In genomic region chr3:195909645-195910498, GRCh38 we compare ENCODE assay signal across 8 cellular contexts. TPM values are rescaled to one million over a fixed set of nuclear protein-coding genes. Genes with fewer than 3 reads are reported as not detected.
DNase-seq lines count a peak whose midpoint lies in the region; ATAC-seq, FAIRE-seq and TF ChIP-seq lines count a peak whose summit lies in the region.

No MANE protein-coding gene starts in this region.

- no peaks in the 10 kb centered on the region for H3K27me3 Mint-ChIP-seq in activated CD8-positive, alpha-beta T cell treated with anti-CD3 and anti-CD28 coated beads for 36 hours

- peaks cover 45% of the 10 kb centered on the region for H3K4me1 Mint-ChIP-seq in activated CD8-positive, alpha-beta T cell treated with anti-CD3 and anti-CD28 coated beads for 36 hours (ENCODE audit: low read depth)

- H3K36me3 Mint-ChIP-seq in activated CD8-positive, alpha-beta T cell treated with anti-CD3 and anti-CD28 coated beads for 36 hours (ENCODE audit: low read depth) = peaks cover 6% of the 10 kb centered on the region

- peak overlapping the region; percentile 69 for H3K4me3 Mint-ChIP-seq in activated CD8-positive, alpha-beta T cell treated with anti-CD3 and anti-CD28 coated beads for 36 hours

- peak overlapping the region; percentile 75 for H3K27ac Mint-ChIP-seq in activated CD8-positive, alpha-beta T cell treated with anti-CD3 and anti-CD28 coated beads for 36 hours

- peak; percentile 99 for DNase-seq in AG20443 (ENCODE audit: low spot score)
- DNase-seq in GM19239 (ENCODE audit: insufficient read length, low spot score) = peak; percentile 94
- DNase-seq in NCI-H69 (lab: John Stamatoyannopoulos, UW) = peak; percentile 95
- DNase-seq in activated CD8-positive, alpha-beta T cell treated with anti-CD3 and anti-CD28 coated beads for 36 hours = peak; percentile 88
- peak; percentile 62 to 80 for DNase-seq in lung microvascular endothelial cell (ENCODE audit: low read depth in 2 of 2)
- peak; percentile 84 to 90 (median 88) for DNase-seq in stimulated activated CD4-positive, alpha-beta T cell treated with anti-CD3 and anti-CD28 coated beads, TNF-alpha, amount 100 ng/mL, for 4 hours (ENCODE audit: low read depth in 3 of 3)

- H3K36me3 ChIP-seq in ectodermal cell (ENCODE audit: control insufficient read depth, insufficient read depth, low read length) = no peaks in the 10 kb centered on the region

- peaks cover 31% of the 10 kb centered on the region for H3K27me3 ChIP-seq in ectodermal cell (ENCODE audit: control insufficient read depth, insufficient read depth, low read length, poor library complexity, severe bottlenecking)

- H3K4me1 ChIP-seq in ectodermal cell (ENCODE audit: control insufficient read depth, insufficient read depth, low read length) = peaks cover 17% of the 10 kb centered on the region

- intact Hi-C loops in activated CD8-positive, alpha-beta T cell treated with anti-CD3 and anti-CD28 coated beads for 36 hours (cut with micrococcal nuclease) = no loop called here

- no peak for TF ChIP-seq CTCF in activated CD8-positive, alpha-beta T cell treated with anti-CD3 and anti-CD28 coated beads for 36 hours (IDR thresholded peaks at IDR 0.05)

- peak; percentile 27 for ATAC-seq in HG03457 (IDR thresholded peaks at IDR 0.05; ENCODE audit: unreplicated experiment)
- peak; percentile 72 for ATAC-seq in activated CD8-positive, alpha-beta T cell treated with anti-CD3 and anti-CD28 coated beads for 36 hours

- CTCF ChIA-PET in activated CD8-positive, alpha-beta T cell treated with anti-CD3 and anti-CD28 coated beads for 36 hours (lab: Charles Lee) = interaction anchor here (4.6 kb wide), 1 partner anchor 15 kb away, joined by 89 read pairs; no protein-coding TSS in a partner anchor

- FAIRE-seq in GM19239 (lab: Jason Lieb, UNC) = no peak

- POLR2A ChIA-PET in activated CD8-positive, alpha-beta T cell treated with anti-CD3 and anti-CD28 coated beads for 36 hours (lab: Charles Lee) = interaction anchor here (4.0 kb wide), 1 partner anchor 13 kb away, joined by 77 read pairs; no protein-coding TSS in a partner anchor

- H3K4me3 ChIP-seq in ectodermal cell (ENCODE audit: insufficient read depth, low read depth, low read length) = peak overlapping the region; percentile 42

- no peaks in the 10 kb centered on the region for H3K9me3 Mint-ChIP-seq in activated CD8-positive, alpha-beta T cell treated with anti-CD3 and anti-CD28 coated beads for 36 hours

- H3K27ac ChIP-seq in ectodermal cell (ENCODE audit: insufficient read depth, low read depth, low read length, poor library complexity, severe bottlenecking) = no peak overlapping the region

- H3K9me3 ChIP-seq in ectodermal cell (ENCODE audit: control insufficient read depth, low read length) = no peaks in the 10 kb centered on the region

- 4 to 5% methylated on average over 50 to 68 of the region's 68 CpGs for WGBS in ectodermal cell, 2 experiments

RNA-seq across cellular contexts. Expression of gene TNK2, which starts 1.5 kb away (rescaled TPM):
- total RNA-seq in activated CD8-positive, alpha-beta T cell treated with anti-CD3 and anti-CD28 coated beads for 36 hours = 10 to 100 TPM; 41.9 to 43.0 TPM
- polyA plus RNA-seq in ectodermal cell (2013, experiment 1 of 4) = 30.7 TPM
- polyA plus RNA-seq in ectodermal cell (2013, experiment 2 of 4) = 32.5 TPM
- polyA plus RNA-seq in ectodermal cell (2013, experiment 3 of 4) = 26.8 TPM
- polyA plus RNA-seq in ectodermal cell (2013, experiment 4 of 4) = 27.7 TPM
- 8.3 and 16.1 TPM in 2 replicates for total RNA-seq in lung microvascular endothelial cell
